Comparison of ENCODE assay signal across 2 cellular contexts in genomic region chr19:3125900-3126524, GRCh38.
TF ChIP-seq lines count a peak whose summit lies in the region.

No MANE protein-coding gene starts in this region.

TF ChIP-seq in HEK293, 187 proteins besides CTCF, POLR2A, EP300 and RAD21 (continued from another document and continues in another):
- TF ChIP-seq ZFHX2 (tag by site-specific recombination; conservative IDR thresholded peaks at IDR 0.05) (peak; percentile 47), ZNF501 (tag by site-specific recombination; IDR thresholded peaks at IDR 0.05) (no peak), ZNF37A (tag by site-specific recombination; IDR thresholded peaks at IDR 0.05) (no peak), ZNF654 (tag by site-specific recombination; IDR thresholded peaks at IDR 0.05; ENCODE audit: low read depth) (peak; percentile 22), ZNF398 (tag by site-specific recombination; IDR thresholded peaks at IDR 0.05) (peak; percentile 74), ZNF585B (tag by site-specific recombination; IDR thresholded peaks at IDR 0.05) (no peak), PRDM4 (tag by site-specific recombination; IDR thresholded peaks at IDR 0.05) (no peak), ZNF114 (tag by site-specific recombination; IDR thresholded peaks at IDR 0.05) (no peak), ZSCAN5A (tag by site-specific recombination; IDR thresholded peaks at IDR 0.05) (no peak), HOXA7 (CRISPR knock-in tag; IDR thresholded peaks at IDR 0.05; ENCODE audit: borderline replicate concordance) (no peak), ZSCAN16 (tag by site-specific recombination; IDR thresholded peaks at IDR 0.05) (no peak), ZNF169 (tag by site-specific recombination; IDR thresholded peaks at IDR 0.05) (no peak), FEZF1 (tag by site-specific recombination; IDR thresholded peaks at IDR 0.05) (no peak), ZNF155 (tag by site-specific recombination; IDR thresholded peaks at IDR 0.05) (no peak), REST (tag by site-specific recombination; IDR thresholded peaks at IDR 0.05) (no peak), EGR2 (tag by site-specific recombination; IDR thresholded peaks at IDR 0.05; ENCODE audit: low read depth) (peak; percentile 70), KLF17 (tag by site-specific recombination; IDR thresholded peaks at IDR 0.05) (0 out of 2 replicates have a peak, but pooled peaks have one; percentile 41), SP2 (tag by site-specific recombination; IDR thresholded peaks at IDR 0.05) (0 out of 2 replicates have a peak, but pooled peaks have one; percentile 5), ZNF341 (tag by site-specific recombination; IDR thresholded peaks at IDR 0.05; ENCODE audit: low read depth) (peak; percentile 71), ZNF157 (tag by site-specific recombination; IDR thresholded peaks at IDR 0.05) (no peak)

TF ChIP-seq in SK-N-SH, 30 proteins besides CTCF, POLR2A, EP300 and RAD21 (continued from another document):
- no peak for TF ChIP-seq REST (IDR thresholded peaks at IDR 0.05; ENCODE audit: low read depth, low read length)
- no peak for TF ChIP-seq TEAD4 (IDR thresholded peaks at IDR 0.05; ENCODE audit: borderline replicate concordance, insufficient read depth)
